Comparison of ENCODE assay signal across 32 cellular contexts in genomic region chr1:42144336-42145189, GRCh38. TPM values are rescaled to one million over a fixed set of nuclear protein-coding genes. Genes with fewer than 3 reads are reported as not detected.
A peak's percentile ranks its signal among the peaks of the same experiment; 100 is the strongest.
DNase-seq lines count a peak whose midpoint lies in the region; TF ChIP-seq lines count a peak whose summit lies in the region.
"Had no signal": no experiment of that assay in that cellular context is flagged by ENCODE, and none has a peak within 500 bp of the region (broad histone marks: within the 10 kb centered on the region; RNA-seq: fewer than 3 reads in every experiment).

No MANE protein-coding gene starts in this region.

- TF ChIP-seq CTCF in transverse colon (IDR thresholded peaks at IDR 0.05) = no peak

- no peaks in the 10 kb centered on the region for H3K9me3 ChIP-seq in transverse colon
- H3K9me3 ChIP-seq: upper lobe of left lung had no signal

- DNase-seq in DMS 273 (lab: John Stamatoyannopoulos, UW; ENCODE audit: unreplicated experiment) (peak; percentile 61), DMS 273 treated with DMSO at 0.1 percent for 48 hours (lab: John Stamatoyannopoulos, UW) (no peak), NCI-H69 (lab: John Stamatoyannopoulos, UW) (peak; percentile 51), fibroblast of peridontal ligament (ENCODE audit: extremely low read depth) (peak; percentile 3), ureter (ENCODE audit: low spot score) (peak; percentile 30), transverse colon (no peak), hepatic stellate cell (ENCODE audit: low spot score) (no peak), caudate nucleus (lab: John Stamatoyannopoulos, UW) (no peak)
- DNase-seq: activated CD4-positive, alpha-beta T cell treated with anti-CD3 and anti-CD28 coated beads, Interleukin-2, amount 10 ng/mL, durations not matched to agents 24 days and 14 days; activated gamma-delta T cell; activated naive CD8-positive, alpha-beta T cell treated with anti-CD3 and anti-CD28 coated beads, Interleukin-2, amount 50 U/mL, for 24 hours; activated T-cell treated with anti-CD3 and anti-CD28 coated beads, Interleukin-2, amount 50 U/mL, for 1 hour; CD4-positive, alpha-beta memory T cell; glutamatergic neuron; HFFc6; Karpas-422; left ventricle myocardium superior; naive B cell; NCI-H1436 treated with DMSO at 0.1 percent for 48 hours; NCI-H2107; NK-92 treated with Interleukin-12 subunit alpha and Interleukin-12 subunit beta, amount 100 ng/mL, for 24 hours; nucleus accumbens; PC-9; small intestine; upper lobe of left lung had no signal

- H3K27ac ChIP-seq in transverse colon = no peak overlapping the region
- H3K27ac ChIP-seq in caudate nucleus (ENCODE audit: low read depth, low read length) = no peak overlapping the region
- H3K27ac ChIP-seq: 22Rv1, PC-9, upper lobe of left lung, VCaP had no signal

- no peak overlapping the region for H3K4me3 ChIP-seq in transverse colon
- H3K4me3 ChIP-seq: PC-9, upper lobe of left lung had no signal

- H3K36me3 ChIP-seq in transverse colon = no peaks in the 10 kb centered on the region
- H3K36me3 ChIP-seq: upper lobe of left lung had no signal

- no peak for TF ChIP-seq EP300 in transverse colon (IDR thresholded peaks at IDR 0.05; ENCODE audit: low read depth)

- TF ChIP-seq POLR2A in transverse colon (IDR thresholded peaks at IDR 0.05) = no peak

- no peaks in the 10 kb centered on the region for H3K4me1 ChIP-seq in transverse colon

- peaks cover 30% of the 10 kb centered on the region for H3K27me3 ChIP-seq in transverse colon
- H3K27me3 ChIP-seq: upper lobe of left lung had no signal

- in situ Hi-C loops in transverse colon (cut with MboI; ENCODE audit: low pct_ligation_motif_present in 1 of 4, low pct_unique_long_range_greater_than_20kb in 1 of 4, low sequenced_read_pairs in 3 of 4) = loop anchor here in 1 of 4 donors (25.0 kb wide), 2 partner anchors 582 to 593 kb away; partner anchors contain the start of gene CLDN19

- intact Hi-C loops in transverse colon (cut with DNase I; ENCODE audit: low total_unique reads) = no loop called here

- 66 to 67% methylated on average over 2 to 13 of the region's 13 CpGs for WGBS in transverse colon (ENCODE audit: low coverage in 1 of 2), 2 donors

RNA-seq across cellular contexts. Expression of gene GUCA2B, which starts 8.6 kb away (rescaled TPM):
- total RNA-seq in ureter (not detected), transverse colon (100 to 1,000 TPM in 3 of 4 donors, not detected in 1; 116 to 259 (median 223) TPM)
- total RNA-seq: activated CD4-positive, alpha-beta T cell treated with anti-CD3 and anti-CD28 coated beads, Interleukin-2, amount 10 ng/mL, durations not matched to agents 24 days and 14 days; activated CD8-positive, alpha-beta memory T cell treated with anti-CD3 and anti-CD28 coated beads for 36 hours; CD4-positive, alpha-beta memory T cell; cerebellum; G401; HFFc6; left ventricle myocardium superior; NCI-H460; PC-9; Right ventricle myocardium inferior; upper lobe of left lung had no signal

RNA-seq across cellular contexts. Expression of gene GUCA2A, which starts 20.0 kb away (rescaled TPM):
- total RNA-seq in ureter = not detected
- total RNA-seq in transverse colon = 1,000 to 10,000 TPM in 2 of 4 donors, 100 to 1,000 TPM in 1, 1 to 10 TPM in 1; 3.2 to 2,017 (median 1,376) TPM
- total RNA-seq: activated CD4-positive, alpha-beta T cell treated with anti-CD3 and anti-CD28 coated beads, Interleukin-2, amount 10 ng/mL, durations not matched to agents 24 days and 14 days; activated CD8-positive, alpha-beta memory T cell treated with anti-CD3 and anti-CD28 coated beads for 36 hours; CD4-positive, alpha-beta memory T cell; cerebellum; G401; HFFc6; left ventricle myocardium superior; NCI-H460; PC-9; Right ventricle myocardium inferior had no signal

Comparison
In these comparisons a context has a peak if more than half of its experiments do, and no peak if none do; other contexts are left out.
1. DNase-seq: peak in DMS 273 (single experiment), NCI-H69 (single experiment), fibroblast of peridontal ligament (single experiment) and ureter (single experiment); none in DMS 273 treated with DMSO at 0.1 percent for 48 hours (single experiment), transverse colon (single experiment), hepatic stellate cell (single experiment) and caudate nucleus (0 of 61).